In genomic region chr22:18001040-18001893, GRCh38 we compare ENCODE assay signal across 8 cellular contexts. TPM values are rescaled to one million over a fixed set of nuclear protein-coding genes. Genes with fewer than 3 reads are reported as not detected.
DNase-seq lines count a peak whose midpoint lies in the region; ATAC-seq and TF ChIP-seq lines count a peak whose summit lies in the region.

No MANE protein-coding gene starts in this region.

- ATAC-seq in left colon (peak; percentile 92), HG02973 (IDR thresholded peaks at IDR 0.05; ENCODE audit: unreplicated experiment) (no peak)

- intact Hi-C loops in left colon (cut with DNase I, micrococcal nuclease) = loop anchor here in 1 of 2 donors (10.0 kb wide), 1 partner anchor 74 kb away; the partner anchor contains the start of gene PEX26

- TF ChIP-seq CTCF in HL-60 (IDR thresholded peaks at IDR 0.05; ENCODE audit: insufficient read depth, low read length) = peak; percentile 7

- no peaks in the 10 kb centered on the region for H3K27me3 ChIP-seq in HL-60 (ENCODE audit: insufficient read depth, poor library complexity, severe bottlenecking)

- H3K27ac ChIP-seq in HL-60 (replicated peaks) = peak overlapping the region; percentile 89

- H3K4me3 ChIP-seq in HL-60 (replicated peaks; ENCODE audit: insufficient read depth, low read length) = peak overlapping the region; percentile 68

- DNase-seq in DMS53 treated with DMSO at 0.1 percent for 48 hours (lab: John Stamatoyannopoulos, UW; ENCODE audit: unreplicated experiment) = peak; percentile 88
- peak; percentile 80 to 89 for DNase-seq in HL-60 (ENCODE audit: low read depth in 1 of 2, low spot score in 1 of 2)
- DNase-seq in NCI-H748 treated with DMSO at 0.1 percent for 48 hours (lab: John Stamatoyannopoulos, UW) = peak; percentile 90
- peak; percentile 44 to 53 for DNase-seq in activated CD4-positive, alpha-beta T cell treated with anti-CD3 and anti-CD28 coated beads, Interleukin-2, amount 50 U/mL, for 4 hours
- DNase-seq in dermis blood vessel endothelial cell = peak; percentile 98
- DNase-seq in left colon = peak; percentile 91 to 92
- DNase-seq in stimulated activated CD4-positive, alpha-beta T cell treated with anti-CD3 and anti-CD28 coated beads, Interleukin-15, amount 100 ng/mL, for 48 hours (ENCODE audit: low read depth in 2 of 2) = peak; percentile 59 to 70

RNA-seq across cellular contexts. Expression of gene MICAL3, which starts 23.1 kb away (rescaled TPM):
- total RNA-seq in dermis blood vessel endothelial cell (40.2 and 43.4 TPM in 2 replicates), left colon (100 to 1,000 TPM in 1 of 2 donors, 10 to 100 TPM in 1; 93.6 to 114 TPM)
